1 cellular context compared by ENCODE assay signal in genomic region chr3:141853146-141853690, GRCh38.
TF ChIP-seq lines count a peak whose summit lies in the region.

No MANE protein-coding gene starts in this region.

TF ChIP-seq in K562, 482 proteins besides CTCF, POLR2A, EP300 and RAD21 (continued from another document):
- no peak for TF ChIP-seq CBX3 (IDR thresholded peaks at IDR 0.05; ENCODE audit: borderline replicate concordance in 1 of 2, low read length in 2 of 2)
- TF ChIP-seq RUNX1 (IDR thresholded peaks at IDR 0.05; ENCODE audit: low read depth): no peak
- peak; percentile 72 for TF ChIP-seq CEBPB (tag; IDR thresholded peaks at IDR 0.05)
- TF ChIP-seq CEBPG (CRISPR knock-in tag; IDR thresholded peaks at IDR 0.05): no peak
- 0 out of 4 replicates have a peak, but pooled peaks of 1 of the 2 experiments have one; percentile 28 for TF ChIP-seq CEBPG (tag; conservative IDR thresholded peaks at IDR 0.05 in 1 of 2, IDR thresholded peaks at IDR 0.05 in 1 of 2)
